Comparison of ENCODE assay signal across 20 cellular contexts in genomic region chr2:171142398-171142797, GRCh38. TPM values are rescaled to one million over a fixed set of nuclear protein-coding genes. Genes with fewer than 3 reads are reported as not detected.
A peak's percentile ranks its signal among the peaks of the same experiment; 100 is the strongest.
DNase-seq lines count a peak whose midpoint lies in the region; ATAC-seq, FAIRE-seq and TF ChIP-seq lines count a peak whose summit lies in the region.
"Had no signal": no experiment of that assay in that cellular context is flagged by ENCODE, and none has a peak within 500 bp of the region (broad histone marks: within the 10 kb centered on the region; RNA-seq: fewer than 3 reads in every experiment).

No MANE protein-coding gene starts in this region.

- H3K27me3 Mint-ChIP-seq in CD4-positive, alpha-beta T cell: no peaks in the 10 kb centered on the region
- no peaks in the 10 kb centered on the region for H3K27me3 Mint-ChIP-seq in WTC11 (ENCODE audit: low read depth)

- no peak overlapping the region for H3K9ac ChIP-seq in muscle layer of colon (ENCODE audit: low read length)

- H3K4me3 ChIP-seq in muscle layer of colon (ENCODE audit: low read depth in 1 of 2, low read length in 2 of 2): no peak overlapping the region

- H3K4me3 Mint-ChIP-seq in CD4-positive, alpha-beta T cell: peak overlapping the region; percentile 18
- no peak overlapping the region for H3K4me3 Mint-ChIP-seq in WTC11

- intact Hi-C loops in CD4-positive, alpha-beta T cell (cut with DNase I, micrococcal nuclease): loop anchor here in 1 of 2 experiments (5.0 kb wide), 1 partner anchor 35 kb away; no protein-coding TSS in a partner anchor

- no peak overlapping the region for H3K27ac ChIP-seq in CD4-positive, alpha-beta T cell (ENCODE audit: low read depth, low read length)
- peak overlapping the region; percentile 37 for H3K27ac ChIP-seq in muscle layer of colon (ENCODE audit: low read depth, low read length)

- CTCF ChIA-PET in CD4-positive, alpha-beta T cell (lab: Charles Lee): no interaction called here
- CTCF ChIA-PET in WTC11 (lab: Charles Lee): no interaction called here

- no peaks in the 10 kb centered on the region for H3K36me3 ChIP-seq in muscle layer of colon (ENCODE audit: insufficient read depth, low read length)

- H3K36me3 Mint-ChIP-seq in CD4-positive, alpha-beta T cell (ENCODE audit: low read depth): peaks cover 4% of the 10 kb centered on the region
- no peaks in the 10 kb centered on the region for H3K36me3 Mint-ChIP-seq in WTC11

- no peaks in the 10 kb centered on the region for H3K9me3 ChIP-seq in CD4-positive, alpha-beta T cell (ENCODE audit: control insufficient read depth, low read length)
- H3K9me3 ChIP-seq in muscle layer of colon (ENCODE audit: low read length): no peaks in the 10 kb centered on the region

- POLR2A ChIA-PET in CD4-positive, alpha-beta T cell (lab: Charles Lee): no interaction called here
- POLR2A ChIA-PET in WTC11 (lab: Charles Lee): no interaction called here

- H3K4me1 Mint-ChIP-seq in CD4-positive, alpha-beta T cell (ENCODE audit: low read depth): peaks cover 92% of the 10 kb centered on the region
- H3K4me1 Mint-ChIP-seq in WTC11: peaks cover 66% of the 10 kb centered on the region

- peaks cover 29% of the 10 kb centered on the region for H3K4me1 ChIP-seq in muscle layer of colon (ENCODE audit: insufficient read depth, low read length)

- ATAC-seq in CD4-positive, alpha-beta T cell (ENCODE audit: poor library complexity): no peak
- no peak for ATAC-seq in WTC11
- no peak for ATAC-seq in HG02588 (IDR thresholded peaks at IDR 0.05; ENCODE audit: unreplicated experiment)
- no peak for ATAC-seq in activated CD4-positive, CD25-positive, alpha-beta regulatory T cell treated with anti-CD3 and anti-CD28 coated beads, Interleukin-2, amount 50 U/mL, for 24 hours
- ATAC-seq: CD8-positive, alpha-beta T cell had no signal

- no peak for DNase-seq in CD4-positive, alpha-beta T cell
- no peak for DNase-seq in GM19239 (ENCODE audit: insufficient read length, low spot score)
- DNase-seq in WTC11 (ENCODE audit: low spot score): no peak
- DNase-seq in ecto neural progenitor cell (ENCODE audit: low spot score): no peak
- DNase-seq: ACHN; AML-193; CD8-positive, alpha-beta T cell; DMS79; H7; IMR-90; NCI-H1105 treated with DMSO at 0.1 percent for 48 hours; NCI-H187 treated with DMSO at 0.1 percent for 48 hours; NCI-H526 treated with DMSO at 0.1 percent for 48 hours; NK-92 treated with Interleukin-12 subunit alpha and Interleukin-12 subunit beta, amount 100 ng/mL, for 24 hours; OCI-M1; RPMI8226; SIG-M5 had no signal

- no peak overlapping the region for H3K27ac Mint-ChIP-seq in CD4-positive, alpha-beta T cell
- peak overlapping the region; percentile 1; the same call in 1 of the 2 replicates for H3K27ac Mint-ChIP-seq in WTC11
- H3K27ac Mint-ChIP-seq: CD8-positive, alpha-beta T cell had no signal

- TF ChIP-seq CTCF in CD4-positive, alpha-beta T cell (IDR thresholded peaks at IDR 0.05): no peak
- no peak for TF ChIP-seq CTCF in WTC11 (IDR thresholded peaks at IDR 0.05)

- no peaks in the 10 kb centered on the region for H3K27me3 ChIP-seq in CD4-positive, alpha-beta T cell (ENCODE audit: control insufficient read depth, insufficient read depth, low read length)
- no peaks in the 10 kb centered on the region for H3K27me3 ChIP-seq in muscle layer of colon (ENCODE audit: control insufficient read depth in 1 of 2, insufficient read depth in 2 of 2, low read length in 2 of 2)

- no peaks in the 10 kb centered on the region for H3K9me3 Mint-ChIP-seq in CD4-positive, alpha-beta T cell
- no peaks in the 10 kb centered on the region for H3K9me3 Mint-ChIP-seq in WTC11
- H3K9me3 Mint-ChIP-seq: CD8-positive, alpha-beta T cell had no signal

- FAIRE-seq in GM19239 (lab: Jason Lieb, UNC): peak; percentile 44

TF ChIP-seq in WTC11, 78 proteins besides CTCF, POLR2A, EP300 and RAD21:
- TF ChIP-seq, protein P1, sequence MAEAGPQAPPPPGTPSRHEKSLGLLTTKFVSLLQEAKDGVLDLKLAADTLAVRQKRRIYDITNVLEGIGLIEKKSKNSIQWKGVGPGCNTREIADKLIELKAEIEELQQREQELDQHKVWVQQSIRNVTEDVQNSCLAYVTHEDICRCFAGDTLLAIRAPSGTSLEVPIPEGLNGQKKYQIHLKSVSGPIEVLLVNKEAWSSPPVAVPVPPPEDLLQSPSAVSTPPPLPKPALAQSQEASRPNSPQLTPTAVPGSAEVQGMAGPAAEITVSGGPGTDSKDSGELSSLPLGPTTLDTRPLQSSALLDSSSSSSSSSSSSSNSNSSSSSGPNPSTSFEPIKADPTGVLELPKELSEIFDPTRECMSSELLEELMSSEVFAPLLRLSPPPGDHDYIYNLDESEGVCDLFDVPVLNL (CRISPR knock-in tag; IDR thresholded peaks at IDR 0.05; ENCODE audit: borderline replicate concordance, low read depth): no peak
- TF ChIP-seq E2F1 (CRISPR knock-in tag; IDR thresholded peaks at IDR 0.05) (no peak), CREM (CRISPR knock-in tag; IDR thresholded peaks at IDR 0.05) (no peak)
- TF ChIP-seq, protein P2, sequence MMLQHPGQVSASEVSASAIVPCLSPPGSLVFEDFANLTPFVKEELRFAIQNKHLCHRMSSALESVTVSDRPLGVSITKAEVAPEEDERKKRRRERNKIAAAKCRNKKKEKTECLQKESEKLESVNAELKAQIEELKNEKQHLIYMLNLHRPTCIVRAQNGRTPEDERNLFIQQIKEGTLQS (CRISPR knock-in tag; conservative IDR thresholded peaks at IDR 0.05): no peak
TF ChIP-seq in WTC11: peak in this region for 0.

RNA-seq across cellular contexts. Expression of gene TLK1, which starts 18.3 kb away (rescaled TPM):
- total RNA-seq in CD4-positive, alpha-beta T cell: 100 to 1,000 TPM; 135 to 138 TPM
- 91.1 to 99.6 TPM (median 93.9 TPM) in 3 replicates for total RNA-seq in WTC11 (2021)
